Comparison of ENCODE assay signal across 8 cellular contexts in genomic region chr14:92747701-92748258, GRCh38. TPM values are rescaled to one million over a fixed set of nuclear protein-coding genes. Genes with fewer than 3 reads are reported as not detected.
A peak's percentile ranks its signal among the peaks of the same experiment; 100 is the strongest.
DNase-seq lines count a peak whose midpoint lies in the region; ATAC-seq and TF ChIP-seq lines count a peak whose summit lies in the region.

No MANE protein-coding gene starts in this region.

- H3K4me3 ChIP-seq in Peyer's patch (peak overlapping the region; percentile 60 to 69 (median 66)), epithelial cell of esophagus (ENCODE audit: low read length) (peak overlapping the region; percentile 94)
- peak overlapping the region; percentile 67 for H3K4me3 ChIP-seq in naive thymus-derived CD4-positive, alpha-beta T cell (ENCODE audit: low read length)

- no peaks in the 10 kb centered on the region for H3K9me3 ChIP-seq in Peyer's patch
- H3K9me3 ChIP-seq in naive thymus-derived CD4-positive, alpha-beta T cell (ENCODE audit: control insufficient read depth in 2 of 3, low read length in 3 of 3): no peaks in the 10 kb centered on the region

- peak overlapping the region in 8 of 9 donors; percentile 45 to 91 (median 78) for H3K27ac Mint-ChIP-seq in naive thymus-derived CD4-positive, alpha-beta T cell

- H3K27me3 ChIP-seq in Peyer's patch: no peaks in the 10 kb centered on the region
- H3K27me3 ChIP-seq in naive thymus-derived CD4-positive, alpha-beta T cell (ENCODE audit: control insufficient read depth in 2 of 2, insufficient read depth in 2 of 2, low read length in 2 of 2): no peaks in the 10 kb centered on the region

- POLR2A ChIA-PET in naive thymus-derived CD4-positive, alpha-beta T cell (lab: Charles Lee): interaction anchor here (0.6 to 1.3 kb wide), 4 partner anchors 12 to 95 kb away, joined by 3 read pairs; no protein-coding TSS in a partner anchor

- intact Hi-C loops in naive thymus-derived CD4-positive, alpha-beta T cell (cut with micrococcal nuclease): loop anchor here (1.0 to 5.0 kb wide), 7 partner anchors 21 to 640 kb away; partner anchors contain the start of genes ATXN3 (in 1 of the 2), CPSF2 (in 1 of the 2), GOLGA5 (in 1 of the 2) and NDUFB1 (in 1 of the 2)

- H3K4me3 Mint-ChIP-seq in activated T-cell treated with anti-CD3 and anti-CD28 coated beads, Interleukin-2, amount 50 U/mL, for 4 hours: peak overlapping the region; percentile 82
- H3K4me3 Mint-ChIP-seq in naive thymus-derived CD4-positive, alpha-beta T cell: peak overlapping the region; percentile 82 to 93 (median 89)

- no peaks in the 10 kb centered on the region for H3K36me3 ChIP-seq in Peyer's patch
- H3K36me3 ChIP-seq in naive thymus-derived CD4-positive, alpha-beta T cell (ENCODE audit: control insufficient read depth in 2 of 3, insufficient read depth in 3 of 3, low read length in 3 of 3): no peaks in the 10 kb centered on the region

- peak in 1 of 2 donors; percentile 8 for ATAC-seq in activated T-cell treated with anti-CD3 and anti-CD28 coated beads, Interleukin-2, amount 50 U/mL, for 4 hours
- ATAC-seq in naive thymus-derived CD4-positive, alpha-beta T cell: no peak

- no peak for DNase-seq in activated T-cell treated with anti-CD3 and anti-CD28 coated beads, Interleukin-2, amount 50 U/mL, for 4 hours
- no peak for DNase-seq in activated T-cell treated with anti-CD3 and anti-CD28 coated beads, Interleukin-2, amount 50 U/mL, for 48 hours
- DNase-seq in Peyer's patch (no peak), epithelial cell of esophagus (ENCODE audit: low read depth) (no peak), HuH-7 (ENCODE audit: low spot score) (no peak), GM20000 (ENCODE audit: low spot score) (no peak), GM10266 (ENCODE audit: extremely low spot score) (no peak)
- peak in 2 of 9 donors; percentile 7 to 9 for DNase-seq in naive thymus-derived CD4-positive, alpha-beta T cell

- CTCF ChIA-PET in naive thymus-derived CD4-positive, alpha-beta T cell (lab: Charles Lee): no interaction called here

- H3K4me1 Mint-ChIP-seq in activated T-cell treated with anti-CD3 and anti-CD28 coated beads, Interleukin-2, amount 50 U/mL, for 4 hours (ENCODE audit: low read depth): peaks cover 32% of the 10 kb centered on the region
- H3K4me1 Mint-ChIP-seq in naive thymus-derived CD4-positive, alpha-beta T cell: peaks cover 28 to 53% (median 47%) of the 10 kb centered on the region in 7 donors

- H3K27me3 Mint-ChIP-seq in activated T-cell treated with anti-CD3 and anti-CD28 coated beads, Interleukin-2, amount 50 U/mL, for 4 hours (ENCODE audit: low read depth): peaks cover 25% of the 10 kb centered on the region
- H3K27me3 Mint-ChIP-seq in naive thymus-derived CD4-positive, alpha-beta T cell: peaks cover 0 to 70% (median 15%) of the 10 kb centered on the region in 5 donors

- no peak for TF ChIP-seq CTCF in Peyer's patch (IDR thresholded peaks at IDR 0.05)
- TF ChIP-seq CTCF in epithelial cell of esophagus (IDR thresholded peaks at IDR 0.05; ENCODE audit: insufficient read depth, low read depth, low read length, missing control alignments): no peak
- TF ChIP-seq CTCF in GM20000 (IDR thresholded peaks at IDR 0.05; ENCODE audit: extremely low read depth, missing control alignments): no peak
- no peak for TF ChIP-seq CTCF in GM10266 (IDR thresholded peaks at IDR 0.05; ENCODE audit: control insufficient read depth, insufficient read depth, low read depth, missing control alignments)

- peak overlapping the region; percentile 66 to 81 (median 77) for H3K27ac ChIP-seq in Peyer's patch
- H3K27ac ChIP-seq in naive thymus-derived CD4-positive, alpha-beta T cell (ENCODE audit: low read depth, low read length): peak overlapping the region; percentile 73

- TF ChIP-seq POLR2A in Peyer's patch (IDR thresholded peaks at IDR 0.05): no peak

- no peaks in the 10 kb centered on the region for H3K9me3 Mint-ChIP-seq in activated T-cell treated with anti-CD3 and anti-CD28 coated beads, Interleukin-2, amount 50 U/mL, for 4 hours
- peaks cover 0 to 3% (median 0%) of the 10 kb centered on the region in 11 donors for H3K9me3 Mint-ChIP-seq in naive thymus-derived CD4-positive, alpha-beta T cell

- H3K36me3 Mint-ChIP-seq in activated T-cell treated with anti-CD3 and anti-CD28 coated beads, Interleukin-2, amount 50 U/mL, for 4 hours (ENCODE audit: insufficient read depth): no peaks in the 10 kb centered on the region
- peaks cover 0 to 3% (median 0%) of the 10 kb centered on the region in 5 donors for H3K36me3 Mint-ChIP-seq in naive thymus-derived CD4-positive, alpha-beta T cell

- no peaks in the 10 kb centered on the region for H3K4me1 ChIP-seq in Peyer's patch
- peaks cover 10 to 13% of the 10 kb centered on the region in 2 donors for H3K4me1 ChIP-seq in naive thymus-derived CD4-positive, alpha-beta T cell (ENCODE audit: control insufficient read depth in 2 of 2, insufficient read depth in 2 of 2, low read length in 2 of 2)

RNA-seq across cellular contexts. Expression of gene LGMN, which starts 0.6 kb away (rescaled TPM):
- total RNA-seq in activated T-cell treated with anti-CD3 and anti-CD28 coated beads, Interleukin-2, amount 50 U/mL, for 4 hours: 1 to 10 TPM; 2.9 to 4.8 (median 3.3) TPM
- 100 to 1,000 TPM in 1 of 4 donors, 10 to 100 TPM in 3; 16.5 to 108 (median 82.5) TPM for total RNA-seq in Peyer's patch
- 10 to 100 TPM in 3 of 5 experiments, 1 to 10 TPM in 2; 8.7 to 28.7 (median 10.1) TPM for total RNA-seq in naive thymus-derived CD4-positive, alpha-beta T cell
- polyA plus RNA-seq in naive thymus-derived CD4-positive, alpha-beta T cell: 10 to 100 TPM; 25.2 to 26.4 TPM

RNA-seq across cellular contexts. Expression of gene GOLGA5, which starts 46.3 kb away (rescaled TPM):
- total RNA-seq in activated T-cell treated with anti-CD3 and anti-CD28 coated beads, Interleukin-2, amount 50 U/mL, for 4 hours: 10 to 100 TPM; 12.8 to 16.5 (median 16.4) TPM
- total RNA-seq in Peyer's patch: 10 to 100 TPM; 29.9 to 49.5 (median 34.6) TPM
- 10 to 100 TPM in 4 of 5 experiments, 1 to 10 TPM in 1; 9.7 to 25.8 (median 23.5) TPM for total RNA-seq in naive thymus-derived CD4-positive, alpha-beta T cell
- polyA plus RNA-seq in naive thymus-derived CD4-positive, alpha-beta T cell: 10 to 100 TPM; 17.6 to 27.9 TPM
